Comparison of ENCODE assay signal across 12 cellular contexts in the genomic region with DNA sequence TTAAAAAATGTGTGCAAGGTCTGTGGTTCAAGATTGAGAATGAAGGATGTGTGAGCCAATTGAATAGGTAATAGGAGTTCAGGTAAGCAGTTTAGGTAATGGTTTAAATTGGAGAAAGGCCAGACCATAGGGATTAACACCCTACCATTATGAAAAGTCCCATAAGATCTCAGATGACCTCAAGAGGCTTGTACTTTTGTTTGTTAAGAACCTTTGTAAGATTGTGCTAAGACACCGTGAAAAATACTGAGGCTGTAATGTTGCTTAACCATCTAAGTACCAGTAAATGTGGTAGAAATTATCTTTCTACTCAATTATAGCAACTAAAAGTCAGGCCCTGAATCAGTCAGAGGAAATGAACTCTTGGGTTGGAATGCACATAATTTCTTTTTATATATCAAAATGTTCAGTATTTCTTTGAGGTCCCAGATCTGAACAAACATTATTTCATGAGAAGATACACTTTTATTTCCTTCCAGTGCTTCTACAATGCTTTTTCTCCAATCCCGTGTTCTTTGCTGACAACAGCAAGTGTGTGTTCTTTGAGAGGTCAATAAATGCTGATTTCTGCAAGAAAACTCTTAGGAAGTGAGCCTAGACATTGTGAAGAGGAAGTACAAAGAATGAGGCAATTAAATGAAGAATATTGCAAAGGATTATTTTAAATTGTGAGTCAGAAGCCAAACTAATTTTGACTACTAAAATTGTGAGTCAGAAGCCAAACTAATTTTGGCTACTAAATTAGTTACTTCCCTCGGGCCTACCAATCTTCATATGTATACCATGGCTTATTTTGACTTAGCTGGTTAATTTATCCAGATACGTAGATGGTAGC.
DNase-seq lines count a peak whose midpoint lies in the region; ATAC-seq and TF ChIP-seq lines count a peak whose summit lies in the region.
"Had no signal": no experiment of that assay in that cellular context is flagged by ENCODE, and none has a peak within 500 bp of the region (broad histone marks: within the 10 kb centered on the region; RNA-seq: fewer than 3 reads in every experiment).

No MANE protein-coding gene starts in this region.

- POLR2A ChIA-PET in SK-N-SH (lab: Yijun Ruan, JAX): no interaction called here
- POLR2A ChIA-PET in RWPE1 (lab: Yijun Ruan, JAX; ENCODE audit: low non-redundant PET): no interaction called here

- peak overlapping the region; percentile 14; the same call in 1 of the 2 replicates for H3K9ac ChIP-seq in SK-N-SH

- H3K4me3 ChIP-seq in right cardiac atrium (ENCODE audit: low read length) (no peak overlapping the region), SK-N-SH (ENCODE audit: low read depth in 2 of 2, low read length in 1 of 2) (no peak overlapping the region), left ventricle myocardium inferior (no peak overlapping the region), thymus (ENCODE audit: low read length) (no peak overlapping the region), sigmoid colon (no peak overlapping the region)

- TF ChIP-seq EP300 in SK-N-SH (IDR thresholded peaks at IDR 0.05; ENCODE audit: borderline replicate concordance in 1 of 2, low read depth in 1 of 2, low read length in 1 of 2): no peak
- TF ChIP-seq EP300 in sigmoid colon (IDR thresholded peaks at IDR 0.05): no peak

- H3K9me2 ChIP-seq in SK-N-SH: no peaks in the 10 kb centered on the region

- peaks cover 95% of the 10 kb centered on the region for H3K79me2 ChIP-seq in SK-N-SH (ENCODE audit: insufficient read depth)

- peaks cover 28% of the 10 kb centered on the region for H4K20me1 ChIP-seq in SK-N-SH (ENCODE audit: insufficient read depth)

- TF ChIP-seq POLR2A in sigmoid colon (IDR thresholded peaks at IDR 0.05): no peak

- peaks cover 23% of the 10 kb centered on the region for H3F3A ChIP-seq in SK-N-SH (replicated peaks; ENCODE audit: insufficient read depth)

- CTCF ChIA-PET in SK-N-SH (lab: Yijun Ruan, JAX): no interaction called here
- CTCF ChIA-PET in RWPE1 (lab: Yijun Ruan, JAX): interaction anchor here (0.7 kb wide), 1 partner anchor 7 kb away, joined by 3 read pairs; no protein-coding TSS in a partner anchor

- peaks cover 6% of the 10 kb centered on the region for H3K4me1 ChIP-seq in right cardiac atrium (ENCODE audit: control insufficient read depth, insufficient read depth, low read length)
- peaks cover 2 to 87% of the 10 kb centered on the region in 2 experiments; a peak in 3 of 4 replicates for H3K4me1 ChIP-seq in SK-N-SH (ENCODE audit: control insufficient read depth in 1 of 2, insufficient read depth in 2 of 2, low read depth in 1 of 2, low read length in 1 of 2)
- peaks cover 84% of the 10 kb centered on the region for H3K4me1 ChIP-seq in left ventricle myocardium inferior
- peaks cover 12% of the 10 kb centered on the region for H3K4me1 ChIP-seq in thymus (ENCODE audit: control insufficient read depth, insufficient read depth, low read length)
- peaks cover 0 to 75% (median 40%) of the 10 kb centered on the region in 4 donors for H3K4me1 ChIP-seq in sigmoid colon

- H3K9me3 ChIP-seq in right cardiac atrium (ENCODE audit: control insufficient read depth, low read length): no peaks in the 10 kb centered on the region
- no peaks in the 10 kb centered on the region for H3K9me3 ChIP-seq in SK-N-SH
- no peaks in the 10 kb centered on the region for H3K9me3 ChIP-seq in left ventricle myocardium inferior (replicated peaks)
- no peaks in the 10 kb centered on the region for H3K9me3 ChIP-seq in thymus (ENCODE audit: control insufficient read depth)
- H3K9me3 ChIP-seq in sigmoid colon: no peaks in the 10 kb centered on the region

- WGBS in right cardiac atrium: 53% methylated on average over 4 of the region's 4 CpGs
- WGBS in SK-N-SH (ENCODE audit: low lambda C conversion rate): 59% methylated on average over 4 of the region's 4 CpGs
- WGBS in thymus: 82% methylated on average over 4 of the region's 4 CpGs
- WGBS in sigmoid colon, 2 donors: 59 to 65% methylated on average over 4 of the region's 4 CpGs

- intact Hi-C loops in Right ventricle myocardium superior (cut with DNase I) (no loop called here), right cardiac atrium (cut with DNase I) (no loop called here), left ventricle myocardium inferior (cut with micrococcal nuclease) (no loop called here), sigmoid colon (cut with DNase I) (no loop called here)

- no peaks in the 10 kb centered on the region for H3K36me3 ChIP-seq in SK-N-SH (replicated peaks in 1 of 2; ENCODE audit: control insufficient read depth in 1 of 2, insufficient read depth in 2 of 2, low read length in 1 of 2)
- H3K36me3 ChIP-seq in left ventricle myocardium inferior: no peaks in the 10 kb centered on the region
- H3K36me3 ChIP-seq in thymus (ENCODE audit: control insufficient read depth, insufficient read depth): no peaks in the 10 kb centered on the region
- H3K36me3 ChIP-seq in sigmoid colon: no peaks in the 10 kb centered on the region

- H3K27ac ChIP-seq in right cardiac atrium (ENCODE audit: low read length): no peak overlapping the region
- H3K27ac ChIP-seq in SK-N-SH (ENCODE audit: low read depth in 2 of 2, low read length in 1 of 2): peak overlapping the region; percentile 28 to 76
- H3K27ac ChIP-seq in left ventricle myocardium inferior (replicated peaks): peak overlapping the region; percentile 36
- H3K27ac ChIP-seq in thymus (ENCODE audit: low read depth): peak overlapping the region; percentile 46
- no peak overlapping the region for H3K27ac ChIP-seq in RWPE1
- H3K27ac ChIP-seq in sigmoid colon: no peak overlapping the region

- DNase-seq in Right ventricle myocardium superior (no peak), right cardiac atrium (no peak), SK-N-SH (no peak), left ventricle myocardium inferior (no peak), RWPE1 (ENCODE audit: low spot score) (no peak), sigmoid colon (no peak)
- DNase-seq: activated naive CD8-positive, alpha-beta T cell treated with anti-CD3 and anti-CD28 coated beads, Interleukin-2, amount 10 ng/mL, durations not matched to agents 7 days and 5 days; immature natural killer cell; stimulated activated CD4-positive, alpha-beta T cell treated with anti-CD3 and anti-CD28 coated beads, Interleukin-4, amount 100 ng/mL, for 4 hours; SW 1271 had no signal

- ATAC-seq in Right ventricle myocardium superior (ENCODE audit: poor library complexity) (peak; percentile 53), right cardiac atrium (no peak), HG03139 (IDR thresholded peaks at IDR 0.05; ENCODE audit: unreplicated experiment) (no peak)

- TF ChIP-seq CTCF in SK-N-SH (IDR thresholded peaks at IDR 0.05) (no peak), left ventricle myocardium inferior (IDR thresholded peaks at IDR 0.05; ENCODE audit: borderline replicate concordance) (no peak), RWPE1 (conservative IDR thresholded peaks at IDR 0.05; ENCODE audit: low read depth) (no peak), sigmoid colon (IDR thresholded peaks at IDR 0.05) (no peak)

- H2AFZ ChIP-seq in SK-N-SH (ENCODE audit: low read depth): no peak overlapping the region

- H3K4me2 ChIP-seq in SK-N-SH: peak overlapping the region; percentile 39

- no peak for TF ChIP-seq RAD21 in SK-N-SH (IDR thresholded peaks at IDR 0.05; ENCODE audit: low read length)

- H3K27me3 ChIP-seq in right cardiac atrium (ENCODE audit: control insufficient read depth, insufficient read depth) (no peaks in the 10 kb centered on the region), SK-N-SH (ENCODE audit: insufficient read depth) (no peaks in the 10 kb centered on the region), left ventricle myocardium inferior (ENCODE audit: low read depth) (no peaks in the 10 kb centered on the region), thymus (ENCODE audit: control insufficient read depth, insufficient read depth) (no peaks in the 10 kb centered on the region), sigmoid colon (no peaks in the 10 kb centered on the region)

TF ChIP-seq in SK-N-SH, 30 proteins besides CTCF, POLR2A, EP300 and RAD21:
- TF ChIP-seq MEF2A (IDR thresholded peaks at IDR 0.05; ENCODE audit: borderline replicate concordance, low read depth) (0 out of 2 replicates have a peak, but pooled peaks have one; percentile 59), FOSL2 (IDR thresholded peaks at IDR 0.05; ENCODE audit: borderline replicate concordance, low read depth) (0 out of 2 replicates have a peak, but pooled peaks have one; percentile 20), GATA2 (CRISPR knock-in tag; IDR thresholded peaks at IDR 0.05) (no peak)

Comparison
In these comparisons a context has a peak if more than half of its experiments do, and no peak if none do; other contexts are left out.
1. H3K27ac ChIP-seq: peak in SK-N-SH (2 of 2), left ventricle myocardium inferior (single experiment) and thymus (single experiment); none in right cardiac atrium (single experiment), RWPE1 (single experiment) and sigmoid colon (0 of 4).